14 cellular contexts compared by ENCODE assay signal in the genomic region with DNA sequence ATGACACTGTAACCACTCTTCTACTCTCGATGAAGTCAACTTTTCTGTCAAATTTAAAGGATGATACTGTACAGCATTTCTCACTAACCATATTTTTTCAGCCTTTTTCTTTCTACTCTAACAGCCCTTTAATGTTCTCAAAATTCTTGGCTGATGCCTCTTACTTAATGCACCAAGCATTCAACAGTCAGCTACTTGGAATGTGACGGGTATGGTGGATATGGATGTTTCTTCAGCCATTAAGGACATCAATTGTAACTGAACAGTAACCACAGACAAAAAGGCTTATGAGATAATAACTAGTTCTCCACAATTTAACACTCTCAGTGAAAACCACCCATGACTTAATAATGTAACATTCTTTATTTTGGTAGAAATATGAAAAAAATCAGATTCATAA.
DNase-seq lines count a peak whose midpoint lies in the region; ATAC-seq and TF ChIP-seq lines count a peak whose summit lies in the region.
"Had no signal": no experiment of that assay in that cellular context is flagged by ENCODE, and none has a peak within 500 bp of the region (broad histone marks: within the 10 kb centered on the region; RNA-seq: fewer than 3 reads in every experiment).

No MANE protein-coding gene starts in this region.

- no peak overlapping the region for H3K27ac Mint-ChIP-seq in activated CD4-positive, alpha-beta T cell treated with anti-CD3 and anti-CD28 coated beads, Interleukin-2, amount 10 ng/mL, durations not matched to agents 7 days and 5 days
- H3K27ac Mint-ChIP-seq: activated T-cell treated with anti-CD3 and anti-CD28 coated beads, Interleukin-2, amount 50 U/mL, for 24 hours had no signal

- H3K4me1 Mint-ChIP-seq in activated CD4-positive, alpha-beta T cell treated with anti-CD3 and anti-CD28 coated beads, Interleukin-2, amount 10 ng/mL, durations not matched to agents 7 days and 5 days = no peaks in the 10 kb centered on the region

- CTCF ChIA-PET in activated CD4-positive, alpha-beta T cell treated with anti-CD3 and anti-CD28 coated beads, Interleukin-2, amount 10 ng/mL, durations not matched to agents 7 days and 5 days (lab: Charles Lee) = no interaction called here

- no peaks in the 10 kb centered on the region for H3K27me3 ChIP-seq in SJCRH30

- H3K27me3 Mint-ChIP-seq in activated CD4-positive, alpha-beta T cell treated with anti-CD3 and anti-CD28 coated beads, Interleukin-2, amount 10 ng/mL, durations not matched to agents 7 days and 5 days = peaks cover 1% of the 10 kb centered on the region

- no peaks in the 10 kb centered on the region for H3K36me3 ChIP-seq in SJCRH30

- DNase-seq in GM04503 (ENCODE audit: low read depth) (peak; percentile 86), SJCRH30 (peak; percentile 15 to 32), fibroblast of pulmonary artery (ENCODE audit: low read depth) (peak; percentile 82), skeletal muscle cell (ENCODE audit: low read depth) (peak; percentile 49), retina (no peak), C1 segment of cervical spinal cord (lab: John Stamatoyannopoulos, UW) (no peak), left colon (no peak)
- DNase-seq in activated CD4-positive, alpha-beta T cell treated with anti-CD3 and anti-CD28 coated beads, Interleukin-2, amount 10 ng/mL, durations not matched to agents 7 days and 5 days = no peak
- DNase-seq: activated T-cell treated with anti-CD3 and anti-CD28 coated beads, Interleukin-2, amount 50 U/mL, for 24 hours; NCI-H1092; NCI-H524 treated with DMSO at 0.1 percent for 48 hours; Right ventricle myocardium superior; stimulated activated CD4-positive, alpha-beta T cell treated with anti-CD3 and anti-CD28 coated beads, Interleukin-2, amount 100 ng/mL, for 48 hours; stimulated activated naive CD8-positive, alpha-beta T cell treated with anti-CD3 and anti-CD28 coated beads, Interleukin-15, Interleukin-2, amounts not matched to agents 100 U/mL and 50 U/mL, for 24 hours had no signal

- no peak for ATAC-seq in left colon
- ATAC-seq: stimulated activated naive CD8-positive, alpha-beta T cell treated with anti-CD3 and anti-CD28 coated beads, Interleukin-15, Interleukin-2, amounts not matched to agents 100 U/mL and 50 U/mL, for 24 hours had no signal

- no peaks in the 10 kb centered on the region for H3K9me3 Mint-ChIP-seq in activated CD4-positive, alpha-beta T cell treated with anti-CD3 and anti-CD28 coated beads, Interleukin-2, amount 10 ng/mL, durations not matched to agents 7 days and 5 days
- H3K9me3 Mint-ChIP-seq: activated T-cell treated with anti-CD3 and anti-CD28 coated beads, Interleukin-2, amount 50 U/mL, for 24 hours had no signal

- no peaks in the 10 kb centered on the region for H3K4me1 ChIP-seq in SJCRH30

- peak overlapping the region; percentile 30; the same call in 1 of the 2 replicates for H3K27ac ChIP-seq in SJCRH30

- no peaks in the 10 kb centered on the region for H3K36me3 Mint-ChIP-seq in activated CD4-positive, alpha-beta T cell treated with anti-CD3 and anti-CD28 coated beads, Interleukin-2, amount 10 ng/mL, durations not matched to agents 7 days and 5 days (ENCODE audit: low read depth)

- intact Hi-C loops in left colon (cut with DNase I, micrococcal nuclease) = no loop called here

- H3K4me3 Mint-ChIP-seq in activated CD4-positive, alpha-beta T cell treated with anti-CD3 and anti-CD28 coated beads, Interleukin-2, amount 10 ng/mL, durations not matched to agents 7 days and 5 days = no peak overlapping the region
- H3K4me3 Mint-ChIP-seq: activated T-cell treated with anti-CD3 and anti-CD28 coated beads, Interleukin-2, amount 50 U/mL, for 24 hours had no signal

- H3K9me3 ChIP-seq in SJCRH30 (replicated peaks) = no peaks in the 10 kb centered on the region

- no peak for TF ChIP-seq CTCF in fibroblast of pulmonary artery (IDR thresholded peaks at IDR 0.05; ENCODE audit: low read length, missing control alignments)

- POLR2A ChIA-PET in activated CD4-positive, alpha-beta T cell treated with anti-CD3 and anti-CD28 coated beads, Interleukin-2, amount 10 ng/mL, durations not matched to agents 7 days and 5 days (lab: Charles Lee) = no interaction called here

- H3K4me3 ChIP-seq in SJCRH30 (no peak overlapping the region), fibroblast of pulmonary artery (replicated peaks; ENCODE audit: low read depth, low read length) (no peak overlapping the region), skeletal muscle cell (ENCODE audit: low read depth, low read length) (no peak overlapping the region)

Comparison
In these comparisons a context has a peak if more than half of its experiments do, and no peak if none do; other contexts are left out.
1. DNase-seq: peak in GM04503 (single experiment), SJCRH30 (2 of 2), fibroblast of pulmonary artery (single experiment) and skeletal muscle cell (single experiment); none in retina (single experiment), C1 segment of cervical spinal cord (0 of 14), left colon (0 of 2) and activated CD4-positive, alpha-beta T cell treated with anti-CD3 and anti-CD28 coated beads, Interleukin-2, amount 10 ng/mL, durations not matched to agents 7 days and 5 days (single experiment).